13 cellular contexts compared by ENCODE assay signal in genomic region chr4:109859426-109860300, GRCh38. TPM values are rescaled to one million over a fixed set of nuclear protein-coding genes. Genes with fewer than 3 reads are reported as not detected.
"Had no signal": no experiment of that assay in that cellular context is flagged by ENCODE, and none has a peak within 500 bp of the region (broad histone marks: within the 10 kb centered on the region; RNA-seq: fewer than 3 reads in every experiment).

No MANE protein-coding gene starts in this region.

RNA-seq across cellular contexts. Expression of gene LRIT3, which starts 11.8 kb away (rescaled TPM):
- total RNA-seq: ascending aorta, cardiac septum had no signal

RNA-seq across cellular contexts. Expression of gene RRH, which starts 31.9 kb away (rescaled TPM):
- total RNA-seq: activated naive CD8-positive, alpha-beta T cell treated with anti-CD3 and anti-CD28 coated beads, Interleukin-2, amount 10 ng/mL, durations not matched to agents 7 days and 5 days; ascending aorta; T-helper 1 cell treated with Interleukin-12 subunit alpha and Interleukin-12 subunit beta and Interleukin-4 antibody, amounts not matched to agents 30 ng/mL and 1 ng/mL, for 36 hours; T-helper 17 cell; WTC11 had no signal

RNA-seq across cellular contexts. Expression of gene GAR1, which starts 44.1 kb away (rescaled TPM):
- total RNA-seq: ascending aorta had no signal

RNA-seq across cellular contexts. Expression of gene EGF, which starts 53.0 kb away (rescaled TPM):
- total RNA-seq: activated CD4-positive, alpha-beta memory T cell treated with anti-CD3 and anti-CD28 coated beads, Interleukin-2, amount 10 ng/mL, durations not matched to agents 7 days and 5 days; activated CD4-positive, alpha-beta T cell treated with anti-CD3 and anti-CD28 coated beads, Interleukin-2, amount 10 ng/mL, durations not matched to agents 7 days and 5 days; activated CD8-positive, alpha-beta memory T cell treated with anti-CD3 and anti-CD28 coated beads, Interleukin-2, amount 10 ng/mL, durations not matched to agents 7 days and 5 days; activated CD8-positive, alpha-beta T cell treated with anti-CD3 and anti-CD28 coated beads, Interleukin-2, amount 10 ng/mL, durations not matched to agents 7 days and 5 days; activated naive CD8-positive, alpha-beta T cell treated with anti-CD3 and anti-CD28 coated beads, Interleukin-2, amount 10 ng/mL, durations not matched to agents 7 days and 5 days; activated T-helper 2 cell treated with anti-CD3 and anti-CD28 coated beads, Interferon-gamma antibody, Interleukin-2, Interleukin-4, amounts not matched to agents 10 μg/mL and 5 μg/mL and 100 μg/mL, durations not matched to agents 14 hours and 24 hours and 36 hours; ascending aorta; T-helper 1 cell treated with Interleukin-12 subunit alpha and Interleukin-12 subunit beta and Interleukin-4 antibody, amounts not matched to agents 30 ng/mL and 1 ng/mL, for 36 hours; T-helper 2 cell treated with Interferon-gamma antibody and Interleukin-4, amounts not matched to agents 100 ng/mL and 5 ng/mL, for 36 hours had no signal

RNA-seq across cellular contexts. Expression of gene CFI, which starts 57.9 kb away (rescaled TPM):
- total RNA-seq: activated CD4-positive, alpha-beta T cell treated with anti-CD3 and anti-CD28 coated beads for 36 hours; activated CD4-positive, alpha-beta T cell treated with anti-CD3 and anti-CD28 coated beads, Interleukin-2, amount 10 ng/mL, durations not matched to agents 7 days and 5 days; activated CD8-positive, alpha-beta T cell treated with anti-CD3 and anti-CD28 coated beads, Interleukin-2, amount 10 ng/mL, durations not matched to agents 7 days and 5 days; activated naive CD8-positive, alpha-beta T cell treated with anti-CD3 and anti-CD28 coated beads, Interleukin-2, amount 10 ng/mL, durations not matched to agents 7 days and 5 days; T-helper 1 cell treated with Interleukin-12 subunit alpha and Interleukin-12 subunit beta and Interleukin-4 antibody, amounts not matched to agents 30 ng/mL and 1 ng/mL, for 36 hours; T-helper 17 cell; T-helper 2 cell treated with Interferon-gamma antibody and Interleukin-4, amounts not matched to agents 100 ng/mL and 5 ng/mL, for 36 hours; WTC11 had no signal
